18 cellular contexts compared by ENCODE assay signal in genomic region chr19:50266041-50266440, GRCh38.
DNase-seq lines count a peak whose midpoint lies in the region; ATAC-seq and TF ChIP-seq lines count a peak whose summit lies in the region.
"Had no signal": no experiment of that assay in that cellular context is flagged by ENCODE, and none has a peak within 500 bp of the region (broad histone marks: within the 10 kb centered on the region; RNA-seq: fewer than 3 reads in every experiment).

No MANE protein-coding gene starts in this region.

- no peak for TF ChIP-seq POLR2A in right lobe of liver (IDR thresholded peaks at IDR 0.05)

- no peak for DNase-seq in right lobe of liver
- no peak for DNase-seq in progenitor cell of endocrine pancreas (ENCODE audit: low spot score, unreplicated experiment)
- no peak for DNase-seq in CD8-positive, alpha-beta memory T cell
- DNase-seq in activated CD4-positive, alpha-beta T cell treated with anti-CD3 and anti-CD28 coated beads for 4 hours, result no peak
- DNase-seq in GM19238 (ENCODE audit: insufficient read length, low spot score), result no peak
- no peak for DNase-seq in NCI-H2196 treated with DMSO at 0.1 percent for 48 hours (lab: John Stamatoyannopoulos, UW; ENCODE audit: unreplicated experiment)
- DNase-seq: 8988T; Calu3; CD4-positive, alpha-beta memory T cell; DMS79 treated with DMSO at 0.1 percent for 48 hours; GM23248; HFFc6 had no signal

- H3K27me3 Mint-ChIP-seq in progenitor cell of endocrine pancreas, result no peaks in the 10 kb centered on the region
- H3K27me3 Mint-ChIP-seq in CD8-positive, alpha-beta memory T cell, result peaks cover 14 to 27% of the 10 kb centered on the region in 2 donors

- peaks cover 0 to 7% (median 0%) of the 10 kb centered on the region in 4 donors for H3K4me1 ChIP-seq in right lobe of liver
- H3K4me1 ChIP-seq in CD8-positive, alpha-beta memory T cell (ENCODE audit: insufficient read depth, low read length), result no peaks in the 10 kb centered on the region

- H3K9me3 Mint-ChIP-seq in progenitor cell of endocrine pancreas (ENCODE audit: low read depth), result no peaks in the 10 kb centered on the region
- H3K9me3 Mint-ChIP-seq in CD8-positive, alpha-beta memory T cell, result peaks cover 0 to 4% (median 0%) of the 10 kb centered on the region in 5 donors
- H3K9me3 Mint-ChIP-seq: CD14-positive monocyte, HFFc6 had no signal

- no peak overlapping the region for H3K4me3 Mint-ChIP-seq in progenitor cell of endocrine pancreas (ENCODE audit: low read depth)
- no peak overlapping the region for H3K4me3 Mint-ChIP-seq in CD8-positive, alpha-beta memory T cell
- H3K4me3 Mint-ChIP-seq: CD14-positive monocyte; CD4-positive, alpha-beta memory T cell; HFFc6; IgD-negative memory B cell had no signal

- WGBS in right lobe of liver (ENCODE audit: insufficient coverage, low coverage, low lambda C conversion rate, missing lambda C conversion rate), result 56% methylated on average over 6 of the region's 8 CpGs

- TF ChIP-seq CTCF in 22Rv1 (IDR thresholded peaks at IDR 0.05) (no peak), right lobe of liver (IDR thresholded peaks at IDR 0.05) (no peak), progenitor cell of endocrine pancreas (IDR thresholded peaks at IDR 0.05; ENCODE audit: unreplicated experiment) (no peak)

- peak; percentile 34 for ATAC-seq in esophagus mucosa
- ATAC-seq in right lobe of liver, result peak; percentile 12 to 82 (median 60)
- ATAC-seq: GM12878 had no signal

- no peaks in the 10 kb centered on the region for H3K9me3 ChIP-seq in right lobe of liver
- H3K9me3 ChIP-seq in CD8-positive, alpha-beta memory T cell (ENCODE audit: low read length), result no peaks in the 10 kb centered on the region
- H3K9me3 ChIP-seq: BLaER1 had no signal

- POLR2A ChIA-PET in CD8-positive, alpha-beta memory T cell (lab: Charles Lee), result no interaction called here

- no peak overlapping the region for H3K4me3 ChIP-seq in right lobe of liver
- H3K4me3 ChIP-seq in CD8-positive, alpha-beta memory T cell (ENCODE audit: low read length), result no peak overlapping the region
- H3K4me3 ChIP-seq: BLaER1, GM12878, GM23248 had no signal

- H3K27ac ChIP-seq in 22Rv1 (peak overlapping the region; percentile 42), right lobe of liver (no peak overlapping the region)
- H3K27ac ChIP-seq in CD8-positive, alpha-beta memory T cell (ENCODE audit: low read depth, low read length), result no peak overlapping the region
- H3K27ac ChIP-seq: BLaER1, GM23248 had no signal

- H3K4me1 Mint-ChIP-seq in progenitor cell of endocrine pancreas (ENCODE audit: low read depth), result no peaks in the 10 kb centered on the region
- H3K4me1 Mint-ChIP-seq in CD8-positive, alpha-beta memory T cell, result no peaks in the 10 kb centered on the region
- H3K4me1 Mint-ChIP-seq: CD14-positive monocyte had no signal

- intact Hi-C loops in right lobe of liver (cut with DNase I), result no loop called here

- peak overlapping the region; percentile 30 for H3K27ac Mint-ChIP-seq in progenitor cell of endocrine pancreas
- H3K27ac Mint-ChIP-seq in CD8-positive, alpha-beta memory T cell, result no peak overlapping the region
- H3K27ac Mint-ChIP-seq: CD4-positive, alpha-beta memory T cell; HFFc6; IgD-negative memory B cell had no signal

- CTCF ChIA-PET in CD8-positive, alpha-beta memory T cell (lab: Charles Lee), result no interaction called here

- no peaks in the 10 kb centered on the region for H3K27me3 ChIP-seq in right lobe of liver
- no peaks in the 10 kb centered on the region for H3K27me3 ChIP-seq in CD8-positive, alpha-beta memory T cell (ENCODE audit: insufficient read depth, low read length, poor library complexity, severe bottlenecking)
- H3K27me3 ChIP-seq: BLaER1 had no signal

- peaks cover 0 to 33% (median 3%) of the 10 kb centered on the region in 4 donors for H3K36me3 ChIP-seq in right lobe of liver
- H3K36me3 ChIP-seq in CD8-positive, alpha-beta memory T cell (ENCODE audit: insufficient read depth, low read length), result no peaks in the 10 kb centered on the region
- H3K36me3 ChIP-seq: BLaER1 had no signal

- H3K36me3 Mint-ChIP-seq in progenitor cell of endocrine pancreas (ENCODE audit: insufficient read depth), result peaks cover 22% of the 10 kb centered on the region
- no peaks in the 10 kb centered on the region for H3K36me3 Mint-ChIP-seq in CD8-positive, alpha-beta memory T cell
- H3K36me3 Mint-ChIP-seq: CD14-positive monocyte; CD4-positive, alpha-beta memory T cell; IgD-negative memory B cell had no signal
